In the genomic region with DNA sequence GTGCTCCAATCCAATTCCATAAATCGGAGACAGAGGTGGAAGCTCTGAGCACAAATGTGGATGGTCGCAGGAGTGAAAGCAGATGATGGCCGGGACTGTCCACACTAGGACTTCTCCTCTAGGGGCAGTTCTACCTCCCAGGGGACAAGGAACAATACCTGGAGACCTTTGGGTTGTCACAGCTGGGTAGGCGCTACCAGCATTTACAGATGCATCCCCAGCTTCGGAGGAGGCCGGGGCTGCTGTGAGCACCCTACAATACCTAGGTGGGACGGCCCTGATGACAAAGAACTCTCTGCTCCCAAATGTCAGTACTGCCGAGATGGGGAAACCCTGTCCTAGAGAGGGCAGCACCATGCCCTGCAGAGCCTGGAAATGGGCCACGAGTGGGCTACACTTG, we compare ENCODE assay signal across 23 cellular contexts.
"Had no signal": no experiment of that assay in that cellular context is flagged by ENCODE, and none has a peak within 500 bp of the region (broad histone marks: within the 10 kb centered on the region; RNA-seq: fewer than 3 reads in every experiment).

No MANE protein-coding gene starts in this region.

- H3K27me3 ChIP-seq: pancreas, right atrium auricular region, right lobe of liver, tibial nerve, upper lobe of left lung, vagina had no signal

- H3K36me3 ChIP-seq: lower lobe of right lung, pancreas, right atrium auricular region, right lobe of liver, tibial nerve, upper lobe of left lung, vagina had no signal

- DNase-seq: hippocampal formation; kidney glomerular epithelial cell; left cardiac atrium; lower lobe of right lung; mammary epithelial cell; mesenchymal stem cell; naive thymus-derived CD8-positive, alpha-beta T cell; nucleus accumbens; right lobe of liver; stimulated activated CD4-positive, alpha-beta T cell treated with anti-CD3 and anti-CD28 coated beads, Interleukin-12 subunit alpha, Interleukin-12 subunit beta, amount 100 ng/mL, for 4 hours; stimulated activated CD4-positive, alpha-beta T cell treated with anti-CD3 and anti-CD28 coated beads, Interleukin-15, amount 100 ng/mL, for 24 hours; stimulated activated CD4-positive, alpha-beta T cell treated with anti-CD3 and anti-CD28 coated beads, Interleukin-4, amount 100 ng/mL, for 24 hours; stimulated activated naive CD4-positive, alpha-beta T cell; stimulated activated naive CD8-positive, alpha-beta T cell treated with anti-CD3 and anti-CD28 coated beads, Interleukin-15, amount 100 ng/mL, for 72 hours; substantia nigra had no signal

- H3K4me1 ChIP-seq: lower lobe of right lung, pancreas, right atrium auricular region, right lobe of liver, tibial nerve, upper lobe of left lung, vagina had no signal

- H3K4me3 ChIP-seq: lower lobe of right lung, pancreas, right atrium auricular region, right lobe of liver, skin epidermis, tibial nerve, upper lobe of left lung, vagina had no signal

- H3K27ac ChIP-seq: lower lobe of right lung, pancreas, right atrium auricular region, right lobe of liver, skin epidermis, tibial nerve, upper lobe of left lung, vagina had no signal

- H3K9me3 ChIP-seq: lower lobe of right lung, pancreas, right atrium auricular region, right lobe of liver, upper lobe of left lung, vagina had no signal

- ATAC-seq: left cardiac atrium; left lobe of liver; lower lobe of right lung; naive thymus-derived CD8-positive, alpha-beta T cell; right lobe of liver; stimulated activated effector memory CD8-positive, alpha-beta T cell treated with anti-CD3 and anti-CD28 coated beads, Interleukin-12 subunit alpha, Interleukin-12 subunit beta, amount 100 ng/mL, for 72 hours; stimulated activated naive CD8-positive, alpha-beta T cell treated with anti-CD3 and anti-CD28 coated beads, Interleukin-15, amount 100 ng/mL, for 72 hours had no signal
